ENCODE assay signal across 19 cellular contexts in the genomic region with DNA sequence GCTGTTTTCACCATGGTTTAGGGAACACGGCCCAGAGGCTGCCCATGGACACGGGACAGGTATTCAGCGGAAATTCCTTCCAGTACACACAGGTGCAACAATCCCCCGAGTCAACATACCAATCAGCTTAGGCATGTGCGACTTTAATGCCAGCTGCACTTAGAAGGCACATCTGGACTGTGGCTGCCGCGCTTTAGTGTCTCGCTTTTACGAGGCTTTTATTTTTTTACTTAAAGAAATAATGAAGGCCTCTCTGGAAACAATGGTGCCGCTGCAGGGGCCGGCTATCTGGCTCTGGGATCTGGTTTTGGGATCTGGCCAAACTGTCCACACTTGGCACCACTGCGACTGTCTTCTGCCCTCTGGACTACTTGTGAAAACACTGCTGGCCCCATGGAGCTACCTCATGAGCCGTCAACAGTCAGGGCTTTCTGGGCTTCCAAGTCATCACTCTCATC. TPM values are rescaled to one million over a fixed set of nuclear protein-coding genes. Genes with fewer than 3 reads are reported as not detected.
DNase-seq lines count a peak whose midpoint lies in the region; ATAC-seq, FAIRE-seq and TF ChIP-seq lines count a peak whose summit lies in the region.
"Had no signal": no experiment of that assay in that cellular context is flagged by ENCODE, and none has a peak within 500 bp of the region (broad histone marks: within the 10 kb centered on the region; RNA-seq: fewer than 3 reads in every experiment).

No MANE protein-coding gene starts in this region.

- CTCF ChIA-PET in HepG2 (lab: Yijun Ruan, JAX; ENCODE audit: low intra/inter-chr PET ratio, low total read pairs), result no interaction called here
- CTCF ChIA-PET in activated CD8-positive, alpha-beta memory T cell treated with anti-CD3 and anti-CD28 coated beads, Interleukin-2, amount 10 ng/mL, durations not matched to agents 7 days and 5 days (lab: Charles Lee), result interaction anchor here (0.7 kb wide), 1 partner anchor 92 kb away, joined by 3 read pairs; no protein-coding TSS in a partner anchor

- TF ChIP-seq EP300 in HepG2 (IDR thresholded peaks at IDR 0.05; ENCODE audit: low read depth in 2 of 2, low read length in 2 of 2), result no peak
- no peak for TF ChIP-seq EP300 in HepG2 (CRISPR knock-in tag; IDR thresholded peaks at IDR 0.05; ENCODE audit: borderline replicate concordance)

- H2AFZ ChIP-seq in HepG2 (ENCODE audit: low read length), result no peak overlapping the region

- no peak for TF ChIP-seq CTCF in liver (IDR thresholded peaks at IDR 0.05; ENCODE audit: low read depth, low read length, missing input control)
- no peak for TF ChIP-seq CTCF in HepG2 (CRISPR knock-in tag; IDR thresholded peaks at IDR 0.05)
- TF ChIP-seq CTCF in endodermal cell (conservative IDR thresholded peaks at IDR 0.05), result no peak

- DNase-seq in HepG2 (ENCODE audit: low spot score) (no peak), endodermal cell (no peak), NCI-H446 treated with DMSO at 0.1 percent for 48 hours (lab: John Stamatoyannopoulos, UW) (no peak), medulla oblongata (ENCODE audit: extremely low spot score) (no peak), frontal cortex (ENCODE audit: low spot score in 2 of 2) (no peak)
- no peak for DNase-seq in activated CD8-positive, alpha-beta memory T cell treated with anti-CD3 and anti-CD28 coated beads, Interleukin-2, amount 10 ng/mL, durations not matched to agents 7 days and 5 days
- DNase-seq: activated B cell treated with CpG ODN at 0.5 μM for 24 hours; activated effector memory CD4-positive, alpha-beta T cell treated with anti-CD3 and anti-CD28 coated beads, Interleukin-2, amount 50 U/mL, for 16 hours; colonic mucosa; kidney; NCI-H1930; NCI-H774; T-helper 2 cell; transverse colon had no signal

- H3K9me3 ChIP-seq in liver (ENCODE audit: control insufficient read depth in 4 of 4, low read length in 3 of 4) (no peaks in the 10 kb centered on the region), HepG2 (ENCODE audit: low read length) (no peaks in the 10 kb centered on the region), endodermal cell (ENCODE audit: control insufficient read depth, low read length) (no peaks in the 10 kb centered on the region), muscle layer of colon (ENCODE audit: low read length) (no peaks in the 10 kb centered on the region)
- H3K9me3 ChIP-seq: A549, colonic mucosa, transverse colon had no signal

- H3K9ac ChIP-seq in liver (ENCODE audit: low read depth in 1 of 2, low read length in 2 of 2) (no peak overlapping the region), HepG2 (ENCODE audit: insufficient read depth, low read depth, low read length) (no peak overlapping the region), endodermal cell (ENCODE audit: extremely low read depth, low read length, poor library complexity, severe bottlenecking) (peak overlapping the region; percentile 42), muscle layer of colon (ENCODE audit: low read length) (no peak overlapping the region)

- H3K4me1 Mint-ChIP-seq in endodermal cell, result peaks cover 49% of the 10 kb centered on the region
- no peaks in the 10 kb centered on the region for H3K4me1 Mint-ChIP-seq in activated CD8-positive, alpha-beta memory T cell treated with anti-CD3 and anti-CD28 coated beads, Interleukin-2, amount 10 ng/mL, durations not matched to agents 7 days and 5 days
- H3K4me1 Mint-ChIP-seq: activated B cell treated with CpG ODN at 0.5 μM for 24 hours had no signal

- peak in 1 of 2 donors; percentile 5 for TF ChIP-seq RAD21 in liver (IDR thresholded peaks at IDR 0.05)
- no peak for TF ChIP-seq RAD21 in HepG2 (CRISPR knock-in tag; IDR thresholded peaks at IDR 0.05)

- no peak for FAIRE-seq in HepG2 (lab: Jason Lieb, UNC)
- no peak for FAIRE-seq in frontal cortex (lab: Jason Lieb, UNC)
- FAIRE-seq: A549, kidney had no signal

- H3K27me3 Mint-ChIP-seq in endodermal cell (ENCODE audit: insufficient read depth), result no peaks in the 10 kb centered on the region
- no peaks in the 10 kb centered on the region for H3K27me3 Mint-ChIP-seq in activated CD8-positive, alpha-beta memory T cell treated with anti-CD3 and anti-CD28 coated beads, Interleukin-2, amount 10 ng/mL, durations not matched to agents 7 days and 5 days
- H3K27me3 Mint-ChIP-seq: activated B cell treated with CpG ODN at 0.5 μM for 24 hours had no signal

- intact Hi-C loops in HepG2 (cut with micrococcal nuclease; ENCODE audit: unreplicated experiment), result no loop called here

- no peak overlapping the region for H3K4me2 ChIP-seq in HepG2 (ENCODE audit: low read depth, low read length)
- H3K4me2 ChIP-seq: A549, smooth muscle cell had no signal

- H3K36me3 ChIP-seq in liver (ENCODE audit: control insufficient read depth in 4 of 4, insufficient read depth in 3 of 4, low read depth in 1 of 4, low read length in 3 of 4) (peaks cover 0 to 4% (median 1%) of the 10 kb centered on the region in 4 donors), HepG2 (replicated peaks in 1 of 2; ENCODE audit: control insufficient read depth in 1 of 2, insufficient read depth in 2 of 2, low read length in 2 of 2) (peaks cover 13 to 33% of the 10 kb centered on the region in 2 experiments; a peak in 3 of 5 replicates), endodermal cell (ENCODE audit: control insufficient read depth, insufficient read depth, low read length) (peaks cover 24% of the 10 kb centered on the region), muscle layer of colon (ENCODE audit: insufficient read depth, low read length) (peaks cover 25% of the 10 kb centered on the region)
- H3K36me3 ChIP-seq: colonic mucosa, transverse colon had no signal

- H3K4me1 ChIP-seq in liver (ENCODE audit: control insufficient read depth in 4 of 4, insufficient read depth in 4 of 4, low read length in 3 of 4) (peaks cover 0 to 18% (median 13%) of the 10 kb centered on the region in 4 donors), HepG2 (ENCODE audit: insufficient read depth, low read length) (peaks cover 15% of the 10 kb centered on the region; the same call in 1 of the 2 replicates), endodermal cell (ENCODE audit: control insufficient read depth, insufficient read depth, low read length) (peaks cover 15% of the 10 kb centered on the region), muscle layer of colon (ENCODE audit: insufficient read depth, low read length) (peaks cover 42% of the 10 kb centered on the region)
- H3K4me1 ChIP-seq: A549, colonic mucosa had no signal

- H3K27ac ChIP-seq in liver (ENCODE audit: low read depth in 1 of 2, low read length in 2 of 2) (no peak overlapping the region), HepG2 (ENCODE audit: extremely low read length, insufficient read depth, low read length) (no peak overlapping the region), endodermal cell (ENCODE audit: low read depth, low read length) (no peak overlapping the region), muscle layer of colon (ENCODE audit: low read depth, low read length) (peak overlapping the region; percentile 31)
- H3K27ac ChIP-seq: A549, colonic mucosa had no signal

- H3K4me3 Mint-ChIP-seq in endodermal cell, result no peak overlapping the region
- no peak overlapping the region for H3K4me3 Mint-ChIP-seq in activated CD8-positive, alpha-beta memory T cell treated with anti-CD3 and anti-CD28 coated beads, Interleukin-2, amount 10 ng/mL, durations not matched to agents 7 days and 5 days
- H3K4me3 Mint-ChIP-seq: activated B cell treated with CpG ODN at 0.5 μM for 24 hours had no signal

- H3K79me2 ChIP-seq in HepG2 (ENCODE audit: insufficient read depth, low read length), result no peaks in the 10 kb centered on the region

- H3K27me3 ChIP-seq in liver (ENCODE audit: control insufficient read depth in 4 of 4, insufficient read depth in 4 of 4, low read length in 3 of 4) (no peaks in the 10 kb centered on the region), HepG2 (ENCODE audit: control insufficient read depth in 1 of 2, insufficient read depth in 2 of 2, low read length in 2 of 2) (no peaks in the 10 kb centered on the region), endodermal cell (ENCODE audit: control insufficient read depth, insufficient read depth, low read length, poor library complexity, severe bottlenecking) (no peaks in the 10 kb centered on the region), muscle layer of colon (ENCODE audit: control insufficient read depth in 1 of 2, insufficient read depth in 2 of 2, low read length in 2 of 2) (no peaks in the 10 kb centered on the region)
- H3K27me3 ChIP-seq: colonic mucosa, transverse colon had no signal

- POLR2A ChIA-PET in HepG2 (lab: Yijun Ruan, JAX), result no interaction called here

- H3K4me3 ChIP-seq in liver (ENCODE audit: low read depth in 1 of 3, low read length in 3 of 3) (no peak overlapping the region), HepG2 (replicated peaks in 1 of 3; ENCODE audit: insufficient read depth in 1 of 3, low read depth in 2 of 3, low read length in 3 of 3) (no peak overlapping the region), endodermal cell (ENCODE audit: low read length) (no peak overlapping the region), muscle layer of colon (ENCODE audit: low read depth in 1 of 2, low read length in 2 of 2) (no peak overlapping the region)
- H3K4me3 ChIP-seq: A549, colonic mucosa, smooth muscle cell, transverse colon had no signal

- H4K20me1 ChIP-seq in HepG2 (ENCODE audit: insufficient read depth, low read length), result no peaks in the 10 kb centered on the region

- peaks cover 19% of the 10 kb centered on the region for H3K36me3 Mint-ChIP-seq in endodermal cell (ENCODE audit: low read depth)
- peaks cover 4% of the 10 kb centered on the region for H3K36me3 Mint-ChIP-seq in activated CD8-positive, alpha-beta memory T cell treated with anti-CD3 and anti-CD28 coated beads, Interleukin-2, amount 10 ng/mL, durations not matched to agents 7 days and 5 days

- H3K27ac Mint-ChIP-seq in endodermal cell, result peak overlapping the region; percentile 22
- H3K27ac Mint-ChIP-seq in activated CD8-positive, alpha-beta memory T cell treated with anti-CD3 and anti-CD28 coated beads, Interleukin-2, amount 10 ng/mL, durations not matched to agents 7 days and 5 days, result no peak overlapping the region
- H3K27ac Mint-ChIP-seq: activated B cell treated with CpG ODN at 0.5 μM for 24 hours had no signal

- WGBS in liver, result 64% methylated on average over 13 of the region's 13 CpGs
- WGBS in HepG2 (ENCODE audit: low lambda C conversion rate), result 92% methylated on average over 13 of the region's 13 CpGs
- WGBS in endodermal cell (ENCODE audit: insufficient coverage in 1 of 2, insufficient read length in 1 of 2), 2 experiments, result 94 to 99% methylated on average over 13 of the region's 13 CpGs

- no peak for ATAC-seq in HepG2
- ATAC-seq in activated CD8-positive, alpha-beta memory T cell treated with anti-CD3 and anti-CD28 coated beads, Interleukin-2, amount 10 ng/mL, durations not matched to agents 7 days and 5 days, result no peak
- ATAC-seq: A549, Right ventricle myocardium inferior had no signal

- BruUV-seq in HepG2 (replicated peaks; lab: Mats Ljungman, UMichigan), result no TSS peak

- no peaks in the 10 kb centered on the region for H3K9me3 Mint-ChIP-seq in endodermal cell
- H3K9me3 Mint-ChIP-seq in activated CD8-positive, alpha-beta memory T cell treated with anti-CD3 and anti-CD28 coated beads, Interleukin-2, amount 10 ng/mL, durations not matched to agents 7 days and 5 days (ENCODE audit: low read depth), result no peaks in the 10 kb centered on the region
- H3K9me3 Mint-ChIP-seq: activated B cell treated with CpG ODN at 0.5 μM for 24 hours had no signal

- in situ Hi-C loops in HepG2 (cut with HindIII; ENCODE audit: extremely low pct_ligation_motif_present, low pct_unique_long_range_greater_than_20kb), result no loop called here

- TF ChIP-seq POLR2A in HepG2 (IDR thresholded peaks at IDR 0.05; ENCODE audit: insufficient read depth in 1 of 2, low read depth in 2 of 2, low read length in 2 of 2), result no peak

RNA-seq across cellular contexts. Expression of a gene that starts 55.5 kb away (rescaled TPM):
- total RNA-seq in liver (10 to 100 TPM; 12.8 to 15.2 TPM), HepG2 (2016; rRNA removed; fragmentation: Illumina TruSeq; extraction: Trizol) (8.5 and 18.9 TPM in 2 replicates), endodermal cell (10 to 100 TPM; 20.8 to 22.6 TPM), frontal cortex (17.9 TPM)
- polyA plus RNA-seq in liver (10 to 100 TPM in 1 of 2 donors, 1 to 10 TPM in 1; 6.8 to 16.0 TPM), HepG2 (2011; rRNA removed) (15.4 and 24.4 TPM in 2 replicates)
- total RNA-seq in HepG2 (2016; cell fraction: cytosol; rRNA removed; fragmentation: Illumina TruSeq; extraction: Trizol; ENCODE audit: low read depth), result 4.6 and 5.7 TPM in 2 replicates
- 9.7 and 20.6 TPM in 2 replicates for total RNA-seq in HepG2 (2016; cell fraction: insoluble cytoplasmic fraction; rRNA removed; fragmentation: Illumina TruSeq; extraction: Trizol)
- total RNA-seq in HepG2 (2016; cell fraction: membrane; rRNA removed; fragmentation: Illumina TruSeq; extraction: Trizol), result 8.2 and 8.3 TPM in 2 replicates
- 17.2 and 20.6 TPM in 2 replicates for total RNA-seq in HepG2 (2016; cell fraction: nucleus; rRNA removed; fragmentation: Illumina TruSeq; extraction: Trizol)
- 15.0 and 19.6 TPM in 2 replicates for polyA plus RNA-seq in HepG2 (2011; cell fraction: cytosol; rRNA removed)
- 21.9 and 23.2 TPM in 2 replicates for polyA plus RNA-seq in HepG2 (2011; cell fraction: nucleus; rRNA removed)
- 8.6 and 10.0 TPM in 2 replicates for polyA plus RNA-seq in HepG2 (2012)
- 4.3 and 5.7 TPM in 2 replicates for polyA plus RNA-seq in HepG2 (2016; cell fraction: cytosol; fragmentation: Illumina TruSeq; extraction: Trizol; ENCODE audit: low read depth)
- polyA plus RNA-seq in HepG2 (2016; cell fraction: insoluble cytoplasmic fraction; fragmentation: Illumina TruSeq; extraction: Trizol; ENCODE audit: low read depth), result 8.0 and 11.5 TPM in 2 replicates
- 6.1 and 8.5 TPM in 2 replicates for polyA plus RNA-seq in HepG2 (2016; cell fraction: membrane; fragmentation: Illumina TruSeq; extraction: Trizol; ENCODE audit: low read depth)
- 41.6 and 41.9 TPM in 2 replicates for polyA plus RNA-seq in HepG2 (2016; cell fraction: nucleus; fragmentation: Illumina TruSeq; extraction: Trizol; ENCODE audit: insufficient read depth, low read depth)
- 17.2 and 31.0 TPM in 2 replicates for polyA minus RNA-seq in HepG2 (2011; rRNA and poly(A)+ RNA removed; ENCODE audit: low replicate concordance)
- polyA minus RNA-seq in HepG2 (2011; cell fraction: cytosol; rRNA and poly(A)+ RNA removed), result 7.4 and 8.9 TPM in 2 replicates
- 9.9 and 11.1 TPM in 2 replicates for polyA minus RNA-seq in HepG2 (2011; cell fraction: nucleus; rRNA and poly(A)+ RNA removed)
- 20.0 TPM for polyA plus RNA-seq in endodermal cell (2013, experiment 1 of 2)
- 18.9 TPM for polyA plus RNA-seq in endodermal cell (2013, experiment 2 of 2)
- total RNA-seq in activated CD8-positive, alpha-beta memory T cell treated with anti-CD3 and anti-CD28 coated beads, Interleukin-2, amount 10 ng/mL, durations not matched to agents 7 days and 5 days, result 1 to 10 TPM; 8.0 to 8.6 TPM

RNA-seq across cellular contexts. Expression of a gene that starts 55.7 kb away (rescaled TPM):
- total RNA-seq in liver (10 to 100 TPM; 41.4 to 63.2 TPM), HepG2 (2016; rRNA removed; fragmentation: Illumina TruSeq; extraction: Trizol) (75.6 and 91.8 TPM in 2 replicates), endodermal cell (10 to 100 TPM; 47.8 to 66.1 TPM), frontal cortex (21.6 TPM)
- polyA plus RNA-seq in liver (10 to 100 TPM; 42.8 to 56.7 TPM), HepG2 (2011; rRNA removed) (40.8 and 45.2 TPM in 2 replicates)
- total RNA-seq in HepG2 (2016; cell fraction: cytosol; rRNA removed; fragmentation: Illumina TruSeq; extraction: Trizol; ENCODE audit: low read depth), result 27.2 and 29.3 TPM in 2 replicates
- total RNA-seq in HepG2 (2016; cell fraction: insoluble cytoplasmic fraction; rRNA removed; fragmentation: Illumina TruSeq; extraction: Trizol), result 75.1 and 91.3 TPM in 2 replicates
- 38.5 and 45.3 TPM in 2 replicates for total RNA-seq in HepG2 (2016; cell fraction: membrane; rRNA removed; fragmentation: Illumina TruSeq; extraction: Trizol)
- 31.9 and 40.6 TPM in 2 replicates for total RNA-seq in HepG2 (2016; cell fraction: nucleus; rRNA removed; fragmentation: Illumina TruSeq; extraction: Trizol)
- 42.0 and 59.5 TPM in 2 replicates for polyA plus RNA-seq in HepG2 (2011; cell fraction: cytosol; rRNA removed)
- polyA plus RNA-seq in HepG2 (2011; cell fraction: nucleus; rRNA removed), result 20.7 and 23.1 TPM in 2 replicates
- 23.2 and 37.3 TPM in 2 replicates for polyA plus RNA-seq in HepG2 (2012)
- polyA plus RNA-seq in HepG2 (2016; cell fraction: cytosol; fragmentation: Illumina TruSeq; extraction: Trizol; ENCODE audit: low read depth), result 30.5 and 33.1 TPM in 2 replicates
- polyA plus RNA-seq in HepG2 (2016; cell fraction: insoluble cytoplasmic fraction; fragmentation: Illumina TruSeq; extraction: Trizol; ENCODE audit: low read depth), result 96.1 and 104 TPM in 2 replicates
- 33.3 and 38.2 TPM in 2 replicates for polyA plus RNA-seq in HepG2 (2016; cell fraction: membrane; fragmentation: Illumina TruSeq; extraction: Trizol; ENCODE audit: low read depth)
- 46.3 and 53.6 TPM in 2 replicates for polyA plus RNA-seq in HepG2 (2016; cell fraction: nucleus; fragmentation: Illumina TruSeq; extraction: Trizol; ENCODE audit: insufficient read depth, low read depth)
- polyA minus RNA-seq in HepG2 (2011; rRNA and poly(A)+ RNA removed; ENCODE audit: low replicate concordance), result 57.1 and 74.2 TPM in 2 replicates
- polyA minus RNA-seq in HepG2 (2011; cell fraction: cytosol; rRNA and poly(A)+ RNA removed), result 23.5 and 26.5 TPM in 2 replicates
- 13.2 and 15.2 TPM in 2 replicates for polyA minus RNA-seq in HepG2 (2011; cell fraction: nucleus; rRNA and poly(A)+ RNA removed)
- 53.1 TPM for polyA plus RNA-seq in endodermal cell (2013, experiment 1 of 2)
- 52.3 TPM for polyA plus RNA-seq in endodermal cell (2013, experiment 2 of 2)
- total RNA-seq in activated CD8-positive, alpha-beta memory T cell treated with anti-CD3 and anti-CD28 coated beads, Interleukin-2, amount 10 ng/mL, durations not matched to agents 7 days and 5 days, result 10 to 100 TPM; 47.4 to 48.0 TPM
